11 cellular contexts compared by ENCODE assay signal in genomic region chr3:192090586-192090985, GRCh38.
DNase-seq lines count a peak whose midpoint lies in the region; ATAC-seq and TF ChIP-seq lines count a peak whose summit lies in the region.
"Had no signal": no experiment of that assay in that cellular context is flagged by ENCODE, and none has a peak within 500 bp of the region (broad histone marks: within the 10 kb centered on the region; RNA-seq: fewer than 3 reads in every experiment).

No MANE protein-coding gene starts in this region.

- POLR2A ChIA-PET in RWPE1 (lab: Yijun Ruan, JAX; ENCODE audit: low non-redundant PET) = no interaction called here

- no peaks in the 10 kb centered on the region for H3K4me1 ChIP-seq in right cardiac atrium (ENCODE audit: control insufficient read depth, insufficient read depth, low read length)

- CTCF ChIA-PET in RWPE1 (lab: Yijun Ruan, JAX) = no interaction called here

- H3K27ac ChIP-seq in RWPE1 (peak overlapping the region; percentile 83), right cardiac atrium (ENCODE audit: low read length) (no peak overlapping the region)

- H3K9me3 ChIP-seq in right cardiac atrium (ENCODE audit: control insufficient read depth, low read length) = no peaks in the 10 kb centered on the region

- DNase-seq in Caki2 (ENCODE audit: low read depth) (peak; percentile 16), RWPE1 (ENCODE audit: low spot score) (no peak), NCI-H510A treated with DMSO at 0.1 percent for 48 hours (lab: John Stamatoyannopoulos, UW) (no peak), foreskin melanocyte (no peak), right cardiac atrium (no peak)
- DNase-seq in activated T-cell treated with anti-CD3 and anti-CD28 coated beads, Interleukin-2, amount 50 U/mL, for 1 hour = no peak
- DNase-seq: activated CD4-positive, alpha-beta T cell treated with anti-CD3 and anti-CD28 coated beads, Interleukin-2, amount 50 U/mL, for 48 hours; naive B cell; stimulated activated naive B cell treated with anti-CD40 and anti-IgM and Interleukin-4, amounts not matched to agents 10 μg/mL and 1 μg/mL and 100 μg/mL, for 72 hours had no signal

- intact Hi-C loops in right cardiac atrium (cut with DNase I) = no loop called here

- peak; percentile 69 for ATAC-seq in GM19328 (IDR thresholded peaks at IDR 0.05; ENCODE audit: unreplicated experiment)
- ATAC-seq in HG02981 (IDR thresholded peaks at IDR 0.05; ENCODE audit: unreplicated experiment) = peak; percentile 77
- no peak for ATAC-seq in right cardiac atrium

- in situ Hi-C loops in Caki2 (cut with HindIII; ENCODE audit: low pct_unique_long_range_greater_than_20kb, low sequenced_read_pairs) = no loop called here

- H3K27me3 ChIP-seq in right cardiac atrium (ENCODE audit: control insufficient read depth, insufficient read depth) = no peaks in the 10 kb centered on the region

- H3K4me3 ChIP-seq in right cardiac atrium (ENCODE audit: low read length) = no peak overlapping the region

- no peak for TF ChIP-seq CTCF in RWPE1 (conservative IDR thresholded peaks at IDR 0.05; ENCODE audit: low read depth)

Comparison
In these comparisons a context has a peak if more than half of its experiments do, and no peak if none do; other contexts are left out.
1. ATAC-seq: peak in GM19328 (single experiment) and HG02981 (single experiment); none in right cardiac atrium (0 of 2).